ENCODE assay signal across 8 cellular contexts in the genomic region with DNA sequence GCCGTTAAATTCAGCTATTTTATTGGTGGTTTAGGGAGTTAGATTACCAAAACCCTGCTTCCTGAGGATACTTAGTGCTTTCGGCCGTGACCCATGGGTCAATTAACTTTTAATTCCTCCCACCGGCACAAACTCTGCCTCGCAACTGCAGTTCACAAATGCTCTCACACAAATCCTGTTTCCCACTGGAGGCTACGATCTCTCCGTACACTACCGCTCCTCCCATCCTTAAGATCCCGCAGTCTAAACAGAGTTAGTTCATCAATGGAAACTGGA. TPM values are rescaled to one million over a fixed set of nuclear protein-coding genes. Genes with fewer than 3 reads are reported as not detected.
DNase-seq lines count a peak whose midpoint lies in the region; ATAC-seq, FAIRE-seq and TF ChIP-seq lines count a peak whose summit lies in the region.
"Had no signal": no experiment of that assay in that cellular context is flagged by ENCODE, and none has a peak within 500 bp of the region (broad histone marks: within the 10 kb centered on the region; RNA-seq: fewer than 3 reads in every experiment).

No MANE protein-coding gene starts in this region.

- 0% methylated on average over 9 of the region's 9 CpGs for WGBS in HepG2 (ENCODE audit: low lambda C conversion rate)
- WGBS in thyroid gland, 2 donors, result 0 to 1% methylated on average over 9 of the region's 9 CpGs

- POLR2A ChIA-PET in HEK293 (lab: Yijun Ruan, JAX) (interaction anchor here (0.6 to 2.1 kb wide), 19 partner anchors 16 to 161 kb away, joined by 3 to 9 read pairs (median 4); a partner anchor contains a TSS), HepG2 (lab: Yijun Ruan, JAX) (interaction anchor here (0.8 to 4.3 kb wide), 16 partner anchors 9 to 671 kb away, joined by 3 to 41 read pairs (median 4); no protein-coding TSS in a partner anchor)
- POLR2A ChIA-PET in activated CD8-positive, alpha-beta T cell treated with anti-CD3 and anti-CD28 coated beads, Interleukin-2, amount 10 ng/mL, durations not matched to agents 7 days and 5 days (lab: Charles Lee), result interaction anchor here (0.6 to 2.3 kb wide), 12 partner anchors 10 to 346 kb away, joined by 3 to 12 read pairs (median 4); no protein-coding TSS in a partner anchor

- peaks cover 30% of the 10 kb centered on the region for H3K79me2 ChIP-seq in HepG2 (ENCODE audit: insufficient read depth, low read length)

- H3K4me3 Mint-ChIP-seq in activated CD8-positive, alpha-beta T cell treated with anti-CD3 and anti-CD28 coated beads, Interleukin-2, amount 10 ng/mL, durations not matched to agents 7 days and 5 days, result no peak overlapping the region

- peaks cover 42% of the 10 kb centered on the region for H3K36me3 Mint-ChIP-seq in activated CD8-positive, alpha-beta T cell treated with anti-CD3 and anti-CD28 coated beads, Interleukin-2, amount 10 ng/mL, durations not matched to agents 7 days and 5 days (ENCODE audit: low read depth)

- H3K4me1 ChIP-seq in HEK293 (ENCODE audit: control insufficient read depth, insufficient read depth, low read length), result no peaks in the 10 kb centered on the region; the same call in 1 of the 2 replicates
- peaks cover 53% of the 10 kb centered on the region for H3K4me1 ChIP-seq in HepG2 (ENCODE audit: insufficient read depth, low read length)
- peaks cover 45 to 60% of the 10 kb centered on the region in 2 donors for H3K4me1 ChIP-seq in thyroid gland

- H3K4me1 Mint-ChIP-seq in activated CD8-positive, alpha-beta T cell treated with anti-CD3 and anti-CD28 coated beads, Interleukin-2, amount 10 ng/mL, durations not matched to agents 7 days and 5 days (ENCODE audit: low read depth), result peaks cover 50% of the 10 kb centered on the region

- H4K20me1 ChIP-seq in HepG2 (ENCODE audit: insufficient read depth, low read length), result no peaks in the 10 kb centered on the region

- in situ Hi-C loops in astrocyte of the spinal cord (cut with HindIII; ENCODE audit: low sequenced_read_pairs), result no loop called here
- in situ Hi-C loops in HepG2 (cut with HindIII; ENCODE audit: extremely low pct_ligation_motif_present, low pct_unique_long_range_greater_than_20kb), result no loop called here

- no peaks in the 10 kb centered on the region for H3K9me3 Mint-ChIP-seq in activated CD8-positive, alpha-beta T cell treated with anti-CD3 and anti-CD28 coated beads, Interleukin-2, amount 10 ng/mL, durations not matched to agents 7 days and 5 days (ENCODE audit: insufficient read depth)
- H3K9me3 Mint-ChIP-seq: stimulated activated naive CD8-positive, alpha-beta T cell treated with anti-CD3 and anti-CD28 coated beads, Interleukin-15, Interleukin-2, amounts not matched to agents 100 ng/mL and 50 ng/mL, for 24 hours had no signal

- H2AFZ ChIP-seq in HepG2 (ENCODE audit: low read length), result no peak overlapping the region

- no peak overlapping the region for H3K27ac Mint-ChIP-seq in activated CD8-positive, alpha-beta T cell treated with anti-CD3 and anti-CD28 coated beads, Interleukin-2, amount 10 ng/mL, durations not matched to agents 7 days and 5 days
- H3K27ac Mint-ChIP-seq: stimulated activated naive CD8-positive, alpha-beta T cell treated with anti-CD3 and anti-CD28 coated beads, Interleukin-15, Interleukin-2, amounts not matched to agents 100 ng/mL and 50 ng/mL, for 24 hours had no signal

- no peaks in the 10 kb centered on the region for H3K27me3 Mint-ChIP-seq in activated CD8-positive, alpha-beta T cell treated with anti-CD3 and anti-CD28 coated beads, Interleukin-2, amount 10 ng/mL, durations not matched to agents 7 days and 5 days (ENCODE audit: low read depth)
- H3K27me3 Mint-ChIP-seq: stimulated activated naive CD8-positive, alpha-beta T cell treated with anti-CD3 and anti-CD28 coated beads, Interleukin-15, Interleukin-2, amounts not matched to agents 100 ng/mL and 50 ng/mL, for 24 hours had no signal

- FAIRE-seq in HepG2 (lab: Jason Lieb, UNC), result no peak

- ATAC-seq in HepG2 (no peak), left colon (no peak), HG02623 (IDR thresholded peaks at IDR 0.05; ENCODE audit: unreplicated experiment) (no peak)
- ATAC-seq in activated CD8-positive, alpha-beta T cell treated with anti-CD3 and anti-CD28 coated beads, Interleukin-2, amount 10 ng/mL, durations not matched to agents 7 days and 5 days, result no peak

- DNase-seq in astrocyte of the spinal cord (ENCODE audit: low read depth, low spot score), result no peak
- DNase-seq in HepG2 (ENCODE audit: low spot score), result no peak
- DNase-seq in thyroid gland, result no peak
- no peak for DNase-seq in left colon
- DNase-seq in activated CD8-positive, alpha-beta T cell treated with anti-CD3 and anti-CD28 coated beads, Interleukin-2, amount 10 ng/mL, durations not matched to agents 7 days and 5 days, result no peak

- TF ChIP-seq POLR2A in HepG2 (IDR thresholded peaks at IDR 0.05; ENCODE audit: insufficient read depth in 1 of 2, low read depth in 2 of 2, low read length in 2 of 2), result peak; percentile 62 to 74; a peak in 3 of 4 replicates
- peak in 1 of 2 donors; percentile 16 for TF ChIP-seq POLR2A in thyroid gland (IDR thresholded peaks at IDR 0.05)

- peak overlapping the region; percentile 89 for H3K4me2 ChIP-seq in HepG2 (ENCODE audit: low read depth, low read length)

- BruUV-seq in HepG2 (replicated peaks; lab: Mats Ljungman, UMichigan), result no TSS peak

- peak overlapping the region; percentile 77 for H3K27ac ChIP-seq in HEK293 (ENCODE audit: extremely low read depth, low read depth, low read length)
- peak overlapping the region; percentile 98 for H3K27ac ChIP-seq in HepG2 (ENCODE audit: extremely low read length, insufficient read depth, low read length)
- peak overlapping the region; percentile 97 to 100 (median 100) for H3K27ac ChIP-seq in thyroid gland

- intact Hi-C loops in HepG2 (cut with micrococcal nuclease; ENCODE audit: unreplicated experiment) (loop anchor here (5.0 kb wide), 1 partner anchor 35 kb away; no protein-coding TSS in a partner anchor), thyroid gland (cut with DNase I) (no loop called here), left colon (cut with DNase I, micrococcal nuclease) (no loop called here)

- H3K36me3 ChIP-seq in HEK293 (ENCODE audit: control insufficient read depth in 2 of 2, insufficient read depth in 1 of 2, low read length in 2 of 2) (peaks cover 0 to 12% of the 10 kb centered on the region in 2 experiments; a peak in 1 of 3 replicates), HepG2 (replicated peaks in 1 of 2; ENCODE audit: control insufficient read depth in 1 of 2, insufficient read depth in 2 of 2, low read length in 2 of 2) (no peaks in the 10 kb centered on the region; a peak in 1 of 5 replicates), thyroid gland (no peaks in the 10 kb centered on the region)

- TF ChIP-seq RAD21 in HepG2 (CRISPR knock-in tag; IDR thresholded peaks at IDR 0.05), result no peak

- TF ChIP-seq EP300 in HepG2 (IDR thresholded peaks at IDR 0.05; ENCODE audit: low read depth in 2 of 2, low read length in 2 of 2), result no peak
- TF ChIP-seq EP300 in HepG2 (CRISPR knock-in tag; IDR thresholded peaks at IDR 0.05; ENCODE audit: borderline replicate concordance), result no peak

- H3K9me3 ChIP-seq in HEK293 (ENCODE audit: control insufficient read depth, insufficient read depth, low read depth, low read length), result no peaks in the 10 kb centered on the region
- no peaks in the 10 kb centered on the region for H3K9me3 ChIP-seq in HepG2 (ENCODE audit: low read length)
- no peaks in the 10 kb centered on the region for H3K9me3 ChIP-seq in thyroid gland

- peak overlapping the region; percentile 97 for H3K9ac ChIP-seq in HepG2 (ENCODE audit: insufficient read depth, low read depth, low read length)

- H3K4me3 ChIP-seq in HEK293 (ENCODE audit: low read depth, low read length), result peak overlapping the region; percentile 70
- peak overlapping the region; percentile 65 for H3K4me3 ChIP-seq in astrocyte of the spinal cord (ENCODE audit: low read depth, low read length)
- H3K4me3 ChIP-seq in HepG2 (replicated peaks in 1 of 3; ENCODE audit: insufficient read depth in 1 of 3, low read depth in 2 of 3, low read length in 3 of 3), result peak overlapping the region; percentile 72 to 85 (median 79)
- H3K4me3 ChIP-seq in thyroid gland (replicated peaks in 1 of 3), result peak overlapping the region; percentile 27 to 53 (median 48)

- CTCF ChIA-PET in HEK293 (lab: Yijun Ruan, JAX), result interaction anchor here (0.6 to 2.2 kb wide), 7 partner anchors 21 to 132 kb away, joined by 3 to 14 read pairs (median 5); no protein-coding TSS in a partner anchor
- CTCF ChIA-PET in HepG2 (lab: Yijun Ruan, JAX; ENCODE audit: low intra/inter-chr PET ratio, low total read pairs), result interaction anchor here (1.0 kb wide), 1 partner anchor 50 kb away, joined by 3 read pairs; no protein-coding TSS in a partner anchor
- CTCF ChIA-PET in activated CD8-positive, alpha-beta T cell treated with anti-CD3 and anti-CD28 coated beads, Interleukin-2, amount 10 ng/mL, durations not matched to agents 7 days and 5 days (lab: Charles Lee), result interaction anchor here (0.8 to 2.5 kb wide), 14 partner anchors 10 to 333 kb away, joined by 3 to 12 read pairs (median 4); a partner anchor contains a TSS

- H3K27me3 ChIP-seq in HepG2 (ENCODE audit: control insufficient read depth in 1 of 2, insufficient read depth in 2 of 2, low read length in 2 of 2) (no peaks in the 10 kb centered on the region; a peak in 1 of 5 replicates), thyroid gland (no peaks in the 10 kb centered on the region)

- TF ChIP-seq CTCF in HEK293 (tag by site-specific recombination; IDR thresholded peaks at IDR 0.05) (no peak), astrocyte of the spinal cord (IDR thresholded peaks at IDR 0.05; ENCODE audit: low read depth, low read length) (no peak), HepG2 (CRISPR knock-in tag; IDR thresholded peaks at IDR 0.05) (no peak), thyroid gland (IDR thresholded peaks at IDR 0.05) (no peak)

RNA-seq across cellular contexts. Expression of a gene that starts 0.4 kb away (rescaled TPM):
- 6.0 and 6.6 TPM in 2 replicates for total RNA-seq in HepG2 (2016; rRNA removed; fragmentation: Illumina TruSeq; extraction: Trizol)
- 3.1 and 4.1 TPM in 2 replicates for total RNA-seq in HepG2 (2016; cell fraction: cytosol; rRNA removed; fragmentation: Illumina TruSeq; extraction: Trizol; ENCODE audit: low read depth)
- total RNA-seq in HepG2 (2016; cell fraction: insoluble cytoplasmic fraction; rRNA removed; fragmentation: Illumina TruSeq; extraction: Trizol), result 6.0 and 6.4 TPM in 2 replicates
- total RNA-seq in HepG2 (2016; cell fraction: membrane; rRNA removed; fragmentation: Illumina TruSeq; extraction: Trizol), result 5.7 and 6.1 TPM in 2 replicates
- total RNA-seq in HepG2 (2016; cell fraction: nucleus; rRNA removed; fragmentation: Illumina TruSeq; extraction: Trizol), result 2.9 and 4.1 TPM in 2 replicates
- polyA plus RNA-seq in HepG2 (2011; rRNA removed), result 6.9 TPM in 2 replicates
- polyA plus RNA-seq in HepG2 (2011; cell fraction: cytosol; rRNA removed), result 4.9 and 6.4 TPM in 2 replicates
- polyA plus RNA-seq in HepG2 (2011; cell fraction: nucleus; rRNA removed), result 3.8 and 4.0 TPM in 2 replicates
- polyA plus RNA-seq in HepG2 (2012), result 3.0 and 3.8 TPM in 2 replicates
- polyA plus RNA-seq in HepG2 (2016; cell fraction: cytosol; fragmentation: Illumina TruSeq; extraction: Trizol; ENCODE audit: low read depth), result 2.4 and 2.6 TPM in 2 replicates
- 5.2 and 5.7 TPM in 2 replicates for polyA plus RNA-seq in HepG2 (2016; cell fraction: insoluble cytoplasmic fraction; fragmentation: Illumina TruSeq; extraction: Trizol; ENCODE audit: low read depth)
- 3.5 and 3.9 TPM in 2 replicates for polyA plus RNA-seq in HepG2 (2016; cell fraction: membrane; fragmentation: Illumina TruSeq; extraction: Trizol; ENCODE audit: low read depth)
- 4.9 and 5.1 TPM in 2 replicates for polyA plus RNA-seq in HepG2 (2016; cell fraction: nucleus; fragmentation: Illumina TruSeq; extraction: Trizol; ENCODE audit: insufficient read depth, low read depth)
- polyA minus RNA-seq in HepG2 (2011; rRNA and poly(A)+ RNA removed; ENCODE audit: low replicate concordance), result 8.2 and 13.2 TPM in 2 replicates
- polyA minus RNA-seq in HepG2 (2011; cell fraction: cytosol; rRNA and poly(A)+ RNA removed), result 3.2 and 6.0 TPM in 2 replicates
- 1.5 and 2.1 TPM in 2 replicates for polyA minus RNA-seq in HepG2 (2011; cell fraction: nucleus; rRNA and poly(A)+ RNA removed)
- 10 to 100 TPM in 2 of 4 donors, 1 to 10 TPM in 2; 5.3 to 17.2 (median 9.4) TPM for total RNA-seq in thyroid gland
- 10 to 100 TPM in 1 of 2 donors, 1 to 10 TPM in 1; 10.0 to 10.5 TPM for total RNA-seq in left colon
- total RNA-seq in activated CD8-positive, alpha-beta T cell treated with anti-CD3 and anti-CD28 coated beads, Interleukin-2, amount 10 ng/mL, durations not matched to agents 7 days and 5 days, result 10 to 100 TPM; 13.3 to 15.4 TPM

RNA-seq across cellular contexts. Expression of a gene that starts 0.5 kb away (rescaled TPM):
- total RNA-seq in HepG2 (2016; rRNA removed; fragmentation: Illumina TruSeq; extraction: Trizol), result 18.5 and 24.8 TPM in 2 replicates
- 4.5 and 5.1 TPM in 2 replicates for total RNA-seq in HepG2 (2016; cell fraction: cytosol; rRNA removed; fragmentation: Illumina TruSeq; extraction: Trizol; ENCODE audit: low read depth)
- total RNA-seq in HepG2 (2016; cell fraction: insoluble cytoplasmic fraction; rRNA removed; fragmentation: Illumina TruSeq; extraction: Trizol), result 16.4 and 24.3 TPM in 2 replicates
- 10.5 and 11.1 TPM in 2 replicates for total RNA-seq in HepG2 (2016; cell fraction: membrane; rRNA removed; fragmentation: Illumina TruSeq; extraction: Trizol)
- total RNA-seq in HepG2 (2016; cell fraction: nucleus; rRNA removed; fragmentation: Illumina TruSeq; extraction: Trizol), result 21.4 and 25.1 TPM in 2 replicates
- 10.5 and 16.7 TPM in 2 replicates for polyA plus RNA-seq in HepG2 (2011; rRNA removed)
- polyA plus RNA-seq in HepG2 (2011; cell fraction: cytosol; rRNA removed), result 10.7 and 11.2 TPM in 2 replicates
- polyA plus RNA-seq in HepG2 (2011; cell fraction: nucleus; rRNA removed), result 26.1 and 29.6 TPM in 2 replicates
- polyA plus RNA-seq in HepG2 (2012), result 12.9 and 15.5 TPM in 2 replicates
- polyA plus RNA-seq in HepG2 (2016; cell fraction: cytosol; fragmentation: Illumina TruSeq; extraction: Trizol; ENCODE audit: low read depth), result 1.1 and 1.3 TPM in 2 replicates
- polyA plus RNA-seq in HepG2 (2016; cell fraction: insoluble cytoplasmic fraction; fragmentation: Illumina TruSeq; extraction: Trizol; ENCODE audit: low read depth), result 11.6 and 13.1 TPM in 2 replicates
- 2.6 and 2.7 TPM in 2 replicates for polyA plus RNA-seq in HepG2 (2016; cell fraction: membrane; fragmentation: Illumina TruSeq; extraction: Trizol; ENCODE audit: low read depth)
- polyA plus RNA-seq in HepG2 (2016; cell fraction: nucleus; fragmentation: Illumina TruSeq; extraction: Trizol; ENCODE audit: insufficient read depth, low read depth), result 31.1 and 36.4 TPM in 2 replicates
- polyA minus RNA-seq in HepG2 (2011; rRNA and poly(A)+ RNA removed; ENCODE audit: low replicate concordance), result 20.5 and 28.1 TPM in 2 replicates
- polyA minus RNA-seq in HepG2 (2011; cell fraction: cytosol; rRNA and poly(A)+ RNA removed), result 10.0 and 10.2 TPM in 2 replicates
- polyA minus RNA-seq in HepG2 (2011; cell fraction: nucleus; rRNA and poly(A)+ RNA removed), result 14.4 and 26.1 TPM in 2 replicates
- 10 to 100 TPM; 21.9 to 42.0 (median 30.8) TPM for total RNA-seq in thyroid gland
- 10 to 100 TPM; 20.5 to 26.2 TPM for total RNA-seq in left colon
- total RNA-seq in activated CD8-positive, alpha-beta T cell treated with anti-CD3 and anti-CD28 coated beads, Interleukin-2, amount 10 ng/mL, durations not matched to agents 7 days and 5 days, result 10 to 100 TPM; 17.2 to 19.2 TPM

RNA-seq across cellular contexts. Expression of a gene that starts 60.0 kb away (rescaled TPM):
- 68.5 and 79.8 TPM in 2 replicates for total RNA-seq in HepG2 (2016; rRNA removed; fragmentation: Illumina TruSeq; extraction: Trizol)
- total RNA-seq in HepG2 (2016; cell fraction: cytosol; rRNA removed; fragmentation: Illumina TruSeq; extraction: Trizol; ENCODE audit: low read depth), result 176 and 179 TPM in 2 replicates
- 65.6 and 85.2 TPM in 2 replicates for total RNA-seq in HepG2 (2016; cell fraction: insoluble cytoplasmic fraction; rRNA removed; fragmentation: Illumina TruSeq; extraction: Trizol)
- 80.3 and 84.6 TPM in 2 replicates for total RNA-seq in HepG2 (2016; cell fraction: membrane; rRNA removed; fragmentation: Illumina TruSeq; extraction: Trizol)
- total RNA-seq in HepG2 (2016; cell fraction: nucleus; rRNA removed; fragmentation: Illumina TruSeq; extraction: Trizol), result 40.6 and 44.2 TPM in 2 replicates
- polyA plus RNA-seq in HepG2 (2011; rRNA removed), result 63.7 and 67.2 TPM in 2 replicates
- 53.6 and 85.6 TPM in 2 replicates for polyA plus RNA-seq in HepG2 (2011; cell fraction: cytosol; rRNA removed)
- polyA plus RNA-seq in HepG2 (2011; cell fraction: nucleus; rRNA removed), result 128 and 148 TPM in 2 replicates
- polyA plus RNA-seq in HepG2 (2012), result 39.6 and 40.6 TPM in 2 replicates
- 61.1 and 71.8 TPM in 2 replicates for polyA plus RNA-seq in HepG2 (2016; cell fraction: cytosol; fragmentation: Illumina TruSeq; extraction: Trizol; ENCODE audit: low read depth)
- 67.8 and 88.5 TPM in 2 replicates for polyA plus RNA-seq in HepG2 (2016; cell fraction: insoluble cytoplasmic fraction; fragmentation: Illumina TruSeq; extraction: Trizol; ENCODE audit: low read depth)
- polyA plus RNA-seq in HepG2 (2016; cell fraction: membrane; fragmentation: Illumina TruSeq; extraction: Trizol; ENCODE audit: low read depth), result 68.9 and 78.2 TPM in 2 replicates
- 101 and 105 TPM in 2 replicates for polyA plus RNA-seq in HepG2 (2016; cell fraction: nucleus; fragmentation: Illumina TruSeq; extraction: Trizol; ENCODE audit: insufficient read depth, low read depth)
- 109 and 143 TPM in 2 replicates for polyA minus RNA-seq in HepG2 (2011; rRNA and poly(A)+ RNA removed; ENCODE audit: low replicate concordance)
- polyA minus RNA-seq in HepG2 (2011; cell fraction: cytosol; rRNA and poly(A)+ RNA removed), result 29.5 and 39.2 TPM in 2 replicates
- polyA minus RNA-seq in HepG2 (2011; cell fraction: nucleus; rRNA and poly(A)+ RNA removed), result 39.4 and 44.6 TPM in 2 replicates
- 100 to 1,000 TPM in 1 of 4 donors, 10 to 100 TPM in 3; 80.0 to 112 (median 88.4) TPM for total RNA-seq in thyroid gland
- total RNA-seq in left colon, result 100 to 1,000 TPM in 1 of 2 donors, 10 to 100 TPM in 1; 84.2 to 113 TPM
- total RNA-seq in activated CD8-positive, alpha-beta T cell treated with anti-CD3 and anti-CD28 coated beads, Interleukin-2, amount 10 ng/mL, durations not matched to agents 7 days and 5 days, result 10 to 100 TPM; 51.8 to 57.7 TPM
